In genomic region chr20:3784226-3784853, GRCh38 we compare ENCODE assay signal across 9 cellular contexts. TPM values are rescaled to one million over a fixed set of nuclear protein-coding genes. Genes with fewer than 3 reads are reported as not detected.
DNase-seq lines count a peak whose midpoint lies in the region; TF ChIP-seq lines count a peak whose summit lies in the region.
"Had no signal": no experiment of that assay in that cellular context is flagged by ENCODE, and none has a peak within 500 bp of the region (broad histone marks: within the 10 kb centered on the region; RNA-seq: fewer than 3 reads in every experiment).

No MANE protein-coding gene starts in this region.

- TF ChIP-seq CTCF in BE2C (IDR thresholded peaks at IDR 0.05; ENCODE audit: low read depth, low read length) (no peak), chondrocyte (IDR thresholded peaks at IDR 0.05) (no peak), neural crest cell (conservative IDR thresholded peaks at IDR 0.05) (no peak)

- H3K9me3 ChIP-seq in BE2C (no peaks in the 10 kb centered on the region), Karpas-422 (ENCODE audit: low read length) (no peaks in the 10 kb centered on the region)

- H3K4me3 Mint-ChIP-seq in chondrocyte (ENCODE audit: unreplicated experiment) (peak overlapping the region; percentile 66), neural crest cell (peak overlapping the region; percentile 66)

- H3K36me3 Mint-ChIP-seq in chondrocyte (ENCODE audit: low read depth): no peaks in the 10 kb centered on the region
- H3K36me3 Mint-ChIP-seq in neural crest cell (ENCODE audit: low read depth): peaks cover 2% of the 10 kb centered on the region

- peaks cover 10% of the 10 kb centered on the region; the same call in 1 of the 2 replicates for H4K20me1 ChIP-seq in Karpas-422 (ENCODE audit: insufficient read depth, low read depth, low read length)

- H3K27me3 Mint-ChIP-seq in chondrocyte (ENCODE audit: low read depth) (no peaks in the 10 kb centered on the region), neural crest cell (ENCODE audit: low read depth) (peaks cover 22% of the 10 kb centered on the region)

- H3K9me3 Mint-ChIP-seq in chondrocyte (ENCODE audit: low read depth) (no peaks in the 10 kb centered on the region), neural crest cell (no peaks in the 10 kb centered on the region)

- no peak overlapping the region for H3K9ac ChIP-seq in Karpas-422 (ENCODE audit: low read length)

- H3K9me2 ChIP-seq in Karpas-422 (replicated peaks; ENCODE audit: insufficient read depth, low read length): no peaks in the 10 kb centered on the region

- H3K4me3 ChIP-seq in BE2C (ENCODE audit: low read depth, low read length) (peak overlapping the region; percentile 84), Karpas-422 (ENCODE audit: low read length) (no peak overlapping the region)

- H3K27ac ChIP-seq in Karpas-422 (ENCODE audit: low read length): no peak overlapping the region

- H3K79me2 ChIP-seq in Karpas-422 (ENCODE audit: low read length): peaks cover 16% of the 10 kb centered on the region

- H3K4me1 ChIP-seq in BE2C: peaks cover 8% of the 10 kb centered on the region
- peaks cover 32% of the 10 kb centered on the region for H3K4me1 ChIP-seq in Karpas-422 (ENCODE audit: low read length)

- no peak overlapping the region for H2AFZ ChIP-seq in Karpas-422 (ENCODE audit: low read length)

- H3K4me2 ChIP-seq in Karpas-422 (ENCODE audit: low read depth, low read length, poor library complexity, severe bottlenecking): peak overlapping the region; percentile 39

- H3K36me3 ChIP-seq in BE2C (peaks cover 9% of the 10 kb centered on the region), Karpas-422 (ENCODE audit: insufficient read depth, low read length) (no peaks in the 10 kb centered on the region)

- H3K4me1 Mint-ChIP-seq in chondrocyte (ENCODE audit: low read depth): peaks cover 50% of the 10 kb centered on the region
- H3K4me1 Mint-ChIP-seq in neural crest cell: peaks cover 49% of the 10 kb centered on the region

- no peaks in the 10 kb centered on the region for H3K27me3 ChIP-seq in BE2C
- H3K27me3 ChIP-seq in Karpas-422 (ENCODE audit: low read length): no peaks in the 10 kb centered on the region

- H3K27ac Mint-ChIP-seq in chondrocyte (ENCODE audit: unreplicated experiment): peak overlapping the region; percentile 6
- peak overlapping the region; percentile 75 for H3K27ac Mint-ChIP-seq in neural crest cell (ENCODE audit: unreplicated experiment)

- DNase-seq in BE2C (peak; percentile 10), Karpas-422 (no peak), chondrocyte (ENCODE audit: low spot score) (no peak), neural crest cell (ENCODE audit: low read depth, low spot score) (no peak), HuH-7.5 (ENCODE audit: low spot score) (no peak), NCI-H1417 treated with DMSO at 0.1 percent for 48 hours (lab: John Stamatoyannopoulos, UW) (no peak), GM19238 (ENCODE audit: insufficient read length, low spot score) (no peak)
- no peak for DNase-seq in activated effector memory CD4-positive, alpha-beta T cell treated with anti-CD3 and anti-CD28 coated beads, Interleukin-2, amount 50 U/mL, for 16 hours
- DNase-seq: central memory CD4-positive, alpha-beta T cell had no signal

RNA-seq across cellular contexts. Expression of gene CENPB, which starts 2.2 kb away (rescaled TPM):
- 181 TPM for polyA plus RNA-seq in BE2C (2012; ENCODE audit: insufficient read depth, insufficient read length, low read depth)
- total RNA-seq in Karpas-422 (2014; rRNA removed; shearing (Covaris generic); ENCODE audit: low replicate concordance): 13.0 and 32.7 TPM in 2 replicates
- total RNA-seq in chondrocyte (91.1 to 94.9 TPM (median 92.1 TPM) in 3 replicates), neural crest cell (82.1 and 83.6 TPM in 2 replicates)

RNA-seq across cellular contexts. Expression of gene SPEF1, which starts 3.1 kb away (rescaled TPM):
- 0.65 TPM for polyA plus RNA-seq in BE2C (2012; ENCODE audit: insufficient read depth, insufficient read length, low read depth)
- not detected in 2 replicates for total RNA-seq in Karpas-422 (2014; rRNA removed; shearing (Covaris generic); ENCODE audit: low replicate concordance)
- total RNA-seq in chondrocyte: 0.12 to 0.60 TPM in 2 of 3 replicates, not detected in the other
- total RNA-seq in neural crest cell: 0.54 and 0.55 TPM in 2 replicates

RNA-seq across cellular contexts. Expression of gene CDC25B, which starts 11.8 kb away (rescaled TPM):
- 87.2 TPM for polyA plus RNA-seq in BE2C (2012; ENCODE audit: insufficient read depth, insufficient read length, low read depth)
- 11.7 and 15.3 TPM in 2 replicates for total RNA-seq in Karpas-422 (2014; rRNA removed; shearing (Covaris generic); ENCODE audit: low replicate concordance)
- total RNA-seq in chondrocyte (48.7 to 60.1 TPM (median 57.8 TPM) in 3 replicates), neural crest cell (46.5 and 47.5 TPM in 2 replicates)

RNA-seq across cellular contexts. Expression of gene ADISSP, which starts 16.8 kb away (rescaled TPM):
- 151 TPM for polyA plus RNA-seq in BE2C (2012; ENCODE audit: insufficient read depth, insufficient read length, low read depth)
- total RNA-seq in Karpas-422 (2014; rRNA removed; shearing (Covaris generic); ENCODE audit: low replicate concordance): 44.1 and 60.4 TPM in 2 replicates
- total RNA-seq in chondrocyte (23.5 to 30.4 TPM (median 26.7 TPM) in 3 replicates), neural crest cell (86.0 and 93.0 TPM in 2 replicates)

RNA-seq across cellular contexts. Expression of gene AP5S1, which starts 36.0 kb away (rescaled TPM):
- polyA plus RNA-seq in BE2C (2012; ENCODE audit: insufficient read depth, insufficient read length, low read depth): 27.3 TPM
- 5.3 and 7.1 TPM in 2 replicates for total RNA-seq in Karpas-422 (2014; rRNA removed; shearing (Covaris generic); ENCODE audit: low replicate concordance)
- total RNA-seq in chondrocyte (17.9 to 24.5 TPM (median 20.1 TPM) in 3 replicates), neural crest cell (9.3 and 12.8 TPM in 2 replicates)
